11 cellular contexts compared by ENCODE assay signal in genomic region chr6:317452-318144, GRCh38. TPM values are rescaled to one million over a fixed set of nuclear protein-coding genes. Genes with fewer than 3 reads are reported as not detected.
DNase-seq lines count a peak whose midpoint lies in the region; ATAC-seq, FAIRE-seq and TF ChIP-seq lines count a peak whose summit lies in the region.
"Had no signal": no experiment of that assay in that cellular context is flagged by ENCODE, and none has a peak within 500 bp of the region (broad histone marks: within the 10 kb centered on the region; RNA-seq: fewer than 3 reads in every experiment).

No MANE protein-coding gene starts in this region.

- intact Hi-C loops in GM12878 (cut with micrococcal nuclease; ENCODE audit: unreplicated experiment) (loop anchor here (1.0 kb wide), 4 partner anchors 14 to 90 kb away; partner anchors contain the start of gene DUSP22), gastrocnemius medialis (cut with DNase I; ENCODE audit: low total_unique reads) (no loop called here)

- H3K4me2 ChIP-seq in GM12878 (ENCODE audit: control insufficient read depth, insufficient read depth): peak overlapping the region; percentile 84

- H3K27ac Mint-ChIP-seq in CD4-positive, CD25-positive, alpha-beta regulatory T cell: peak overlapping the region in 2 of 3 donors; percentile 21 to 24
- H3K27ac Mint-ChIP-seq: activated T-cell treated with anti-CD3 and anti-CD28 coated beads, Interleukin-2, amount 50 U/mL, for 72 hours had no signal

- peak; percentile 98 to 99 for TF ChIP-seq EP300 in GM12878 (IDR thresholded peaks at IDR 0.05; ENCODE audit: borderline replicate concordance in 1 of 2, control insufficient read depth in 1 of 2, low read depth in 2 of 2, low read length in 2 of 2)

- no peak for FAIRE-seq in GM12878 (lab: Jason Lieb, UNC)
- FAIRE-seq: pancreas had no signal

- TF ChIP-seq CTCF in GM12878 (IDR thresholded peaks at IDR 0.05 in 2 of 3, conservative IDR thresholded peaks at IDR 0.05 in 1 of 3; ENCODE audit: control insufficient read depth in 2 of 3, extremely low read depth in 1 of 3, insufficient read depth in 1 of 3, low read depth in 3 of 3, low read length in 3 of 3): no peak
- no peak for TF ChIP-seq CTCF in gastrocnemius medialis (IDR thresholded peaks at IDR 0.05 in 4 of 5, conservative IDR thresholded peaks at IDR 0.05 in 1 of 5)

- H3K9ac ChIP-seq in GM12878 (ENCODE audit: control insufficient read depth, insufficient read depth, low read length): peak overlapping the region; percentile 73

- SMC1A ChIA-PET in GM12878 (lab: Charles Lee; ENCODE audit: uncharacterized antibody, unreplicated experiment): interaction anchor here (0.6 to 14.6 kb wide), 31 partner anchors 10 to 200 kb away, joined by 3 to 707 read pairs (median 5); partner anchors contain the start of genes DUSP22 and IRF4

- peaks cover 17 to 41% (median 37%) of the 10 kb centered on the region in 4 donors for H3K4me1 Mint-ChIP-seq in CD4-positive, CD25-positive, alpha-beta regulatory T cell

- RAD21 ChIA-PET in GM12878 (lab: Charles Lee; ENCODE audit: unreplicated experiment): interaction anchor here (0.7 to 13.0 kb wide), 25 partner anchors 10 to 167 kb away, joined by 3 to 256 read pairs (median 11); partner anchors contain the start of genes DUSP22 and IRF4

- H2AFZ ChIP-seq in GM12878 (ENCODE audit: control insufficient read depth, low read depth, low read length): no peak overlapping the region

- H3K27ac ChIP-seq in CD4-positive, CD25-positive, alpha-beta regulatory T cell (ENCODE audit: insufficient read depth, low read length, poor library complexity, severe bottlenecking): no peak overlapping the region
- peak overlapping the region; percentile 92 for H3K27ac ChIP-seq in GM12878 (ENCODE audit: control insufficient read depth, insufficient read depth)
- no peak overlapping the region for H3K27ac ChIP-seq in gastrocnemius medialis
- H3K27ac ChIP-seq: pancreas had no signal

- H3K9me3 Mint-ChIP-seq in CD4-positive, CD25-positive, alpha-beta regulatory T cell: peaks cover 0 to 4% (median 0%) of the 10 kb centered on the region in 7 donors

- peak overlapping the region in 1 of 4 donors; percentile 20 for H3K4me3 Mint-ChIP-seq in CD4-positive, CD25-positive, alpha-beta regulatory T cell
- H3K4me3 Mint-ChIP-seq: activated T-cell treated with anti-CD3 and anti-CD28 coated beads, Interleukin-2, amount 50 U/mL, for 72 hours had no signal

- POLR2A ChIA-PET in GM12878 (lab: Charles Lee): interaction anchor here (0.8 to 13.8 kb wide), 23 partner anchors 10 to 126 kb away, joined by 3 to 227 read pairs (median 4); partner anchors contain the start of gene DUSP22

- TF ChIP-seq POLR2A in GM12878 (IDR thresholded peaks at IDR 0.05; ENCODE audit: low read depth, low read length): no peak
- no peak for TF ChIP-seq POLR2A in gastrocnemius medialis (IDR thresholded peaks at IDR 0.05)

- H3K4me1 ChIP-seq in CD4-positive, CD25-positive, alpha-beta regulatory T cell (ENCODE audit: control insufficient read depth, insufficient read depth, low read length, poor library complexity, severe bottlenecking): peaks cover 24% of the 10 kb centered on the region
- peaks cover 97% of the 10 kb centered on the region for H3K4me1 ChIP-seq in GM12878 (ENCODE audit: control insufficient read depth, insufficient read depth, low read length)
- no peaks in the 10 kb centered on the region for H3K4me1 ChIP-seq in gastrocnemius medialis

- in situ Hi-C loops in GM12878 (cut with MboI) (no loop called here), gastrocnemius medialis (cut with MboI; ENCODE audit: low sequenced_read_pairs in 4 of 4) (no loop called here)

- H4K20me1 ChIP-seq in GM12878 (ENCODE audit: control insufficient read depth, insufficient read depth): no peaks in the 10 kb centered on the region

- H3K79me2 ChIP-seq in GM12878 (ENCODE audit: control insufficient read depth, insufficient read depth, low read length): peaks cover 83% of the 10 kb centered on the region

- no TSS peak for BruUV-seq in GM12878 (replicated peaks; lab: Mats Ljungman, UMichigan)

- no peak overlapping the region for H3K4me3 ChIP-seq in CD4-positive, CD25-positive, alpha-beta regulatory T cell (ENCODE audit: low read depth, low read length)
- H3K4me3 ChIP-seq in GM12878 (no peak overlapping the region), gastrocnemius medialis (no peak overlapping the region)
- H3K4me3 ChIP-seq: pancreas had no signal

- H3K36me3 ChIP-seq in CD4-positive, CD25-positive, alpha-beta regulatory T cell (ENCODE audit: control insufficient read depth, insufficient read depth, low read length): no peaks in the 10 kb centered on the region
- peaks cover 12 to 13% of the 10 kb centered on the region in 2 experiments for H3K36me3 ChIP-seq in GM12878 (ENCODE audit: control insufficient read depth in 2 of 2, insufficient read depth in 2 of 2, low read length in 1 of 2)
- no peaks in the 10 kb centered on the region for H3K36me3 ChIP-seq in gastrocnemius medialis
- H3K36me3 ChIP-seq: pancreas had no signal

- no peak for ATAC-seq in CD4-positive, CD25-positive, alpha-beta regulatory T cell (ENCODE audit: low read depth in 2 of 2)
- peak; percentile 33 for ATAC-seq in GM19025 (IDR thresholded peaks at IDR 0.05; ENCODE audit: low read depth, unreplicated experiment)
- ATAC-seq in HG02870 (IDR thresholded peaks at IDR 0.05; ENCODE audit: unreplicated experiment): peak; percentile 33
- ATAC-seq in GM12878: peak; percentile 65
- no peak for ATAC-seq in HG02973 (IDR thresholded peaks at IDR 0.05; ENCODE audit: unreplicated experiment)
- ATAC-seq in gastrocnemius medialis: no peak
- ATAC-seq: activated T-cell treated with anti-CD3 and anti-CD28 coated beads, Interleukin-2, amount 50 U/mL, for 72 hours; pancreas had no signal

- CTCF ChIA-PET in GM12878 (lab: Yijun Ruan, JAX): interaction anchor here (0.7 to 8.6 kb wide), 18 partner anchors 7 to 128 kb away, joined by 3 to 94 read pairs (median 6); no protein-coding TSS in a partner anchor

- H3K27me3 Mint-ChIP-seq in CD4-positive, CD25-positive, alpha-beta regulatory T cell: no peaks in the 10 kb centered on the region

- no peaks in the 10 kb centered on the region for H3K9me3 ChIP-seq in CD4-positive, CD25-positive, alpha-beta regulatory T cell (ENCODE audit: control insufficient read depth in 2 of 2, low read length in 2 of 2)
- H3K9me3 ChIP-seq in GM12878 (replicated peaks; ENCODE audit: control insufficient read depth, insufficient read depth, low read length): no peaks in the 10 kb centered on the region
- H3K9me3 ChIP-seq in gastrocnemius medialis: no peaks in the 10 kb centered on the region
- H3K9me3 ChIP-seq: pancreas had no signal

- no peak for TF ChIP-seq RAD21 in GM12878 (IDR thresholded peaks at IDR 0.05; ENCODE audit: insufficient read depth, low read depth, low read length)

- DNase-seq in CD4-positive, CD25-positive, alpha-beta regulatory T cell: no peak
- DNase-seq in GM12878 (ENCODE audit: low read depth, low spot score): peak; percentile 96
- DNase-seq in gastrocnemius medialis: no peak
- no peak for DNase-seq in GM19238 (ENCODE audit: insufficient read length, low spot score)
- no peak for DNase-seq in activated gamma-delta T cell treated with Interleukin-2 at 50 U/mL for 16 hours
- DNase-seq: activated T-cell treated with anti-CD3 and anti-CD28 coated beads, Interleukin-2, amount 50 U/mL, for 72 hours; NCI-H146 had no signal

- no peaks in the 10 kb centered on the region for H3K27me3 ChIP-seq in CD4-positive, CD25-positive, alpha-beta regulatory T cell (ENCODE audit: control insufficient read depth, insufficient read depth, low read length)
- no peaks in the 10 kb centered on the region for H3K27me3 ChIP-seq in GM12878 (replicated peaks in 1 of 2; ENCODE audit: control insufficient read depth in 2 of 2, insufficient read depth in 2 of 2, low read length in 1 of 2)
- no peaks in the 10 kb centered on the region for H3K27me3 ChIP-seq in gastrocnemius medialis
- H3K27me3 ChIP-seq: pancreas had no signal

- peaks cover 6% of the 10 kb centered on the region for H3K36me3 Mint-ChIP-seq in CD4-positive, CD25-positive, alpha-beta regulatory T cell

- WGBS in GM12878 (ENCODE audit: insufficient coverage, insufficient replicate concordance, low lambda C conversion rate, missing lambda C conversion rate): 24% methylated on average over 18 of the region's 18 CpGs

TF ChIP-seq in GM12878, 131 proteins besides CTCF, POLR2A, EP300 and RAD21 (continues in another document):
- peak; percentile 83 for TF ChIP-seq KLF5 (IDR thresholded peaks at IDR 0.05; ENCODE audit: partially characterized antibody)

RNA-seq across cellular contexts. Expression of gene DUSP22, which starts 25.3 kb away (rescaled TPM):
- 46.6 TPM for total RNA-seq in CD4-positive, CD25-positive, alpha-beta regulatory T cell
- polyA plus RNA-seq in CD4-positive, CD25-positive, alpha-beta regulatory T cell: 10 to 100 TPM; 45.5 to 48.5 (median 47.5) TPM
- 632 and 708 TPM in 2 replicates for total RNA-seq in GM12878 (2013; cell fraction: nucleolus; rRNA removed)
- total RNA-seq in GM12878 (2014; rRNA removed): 113 and 123 TPM in 2 replicates
- total RNA-seq in GM12878 (2014; rRNA removed; fragmentation: Illumina TruSeq; extraction: Trizol): 80.6 and 83.3 TPM in 2 replicates
- total RNA-seq in GM12878 (2021): 125 and 130 TPM in 2 replicates
- 128 TPM for polyA plus RNA-seq in GM12878 (2011; ENCODE audit: low read depth)
- polyA plus RNA-seq in GM12878 (2011; rRNA removed): 78.9 and 80.1 TPM in 2 replicates
- polyA plus RNA-seq in GM12878 (2011; cell fraction: cytosol; rRNA removed): 109 and 115 TPM in 2 replicates
- 359 and 389 TPM in 2 replicates for polyA plus RNA-seq in GM12878 (2011; cell fraction: nucleus; rRNA removed)
- 121 and 164 TPM in 2 replicates for polyA plus RNA-seq in GM12878 (2012)
- 87.9 and 101 TPM in 2 replicates for polyA plus RNA-seq in GM12878 (2014; fragmentation: Illumina TruSeq; extraction: Trizol)
- 10 to 100 TPM; 93.4 to 99.7 TPM for polyA plus RNA-seq in GM12878 (2014; fragmentation: Nextera tagmentation; extraction: Ambion mirVana)
- polyA plus RNA-seq in GM12878 (2014; rRNA removed): 138 and 147 TPM in 2 replicates
- 100 to 1,000 TPM; 150 to 156 TPM for polyA plus RNA-seq in GM12878 (2016; fragmentation: Nextera tagmentation; extraction: Ambion mirVana)
- 84.5 and 84.7 TPM in 2 replicates for polyA minus RNA-seq in GM12878 (2011; rRNA and poly(A)+ RNA removed)
- 15.5 and 16.8 TPM in 2 replicates for polyA minus RNA-seq in GM12878 (2011; cell fraction: cytosol; rRNA and poly(A)+ RNA removed)
- 118 and 156 TPM in 2 replicates for polyA minus RNA-seq in GM12878 (2011; cell fraction: nucleus; rRNA and poly(A)+ RNA removed)
- 10 to 100 TPM; 53.4 to 70.7 (median 61.3) TPM for total RNA-seq in gastrocnemius medialis

Comparison
In these comparisons a context has a peak if more than half of its experiments do, and no peak if none do; other contexts are left out.
1. ATAC-seq: peak in GM19025 (single experiment), HG02870 (single experiment) and GM12878 (single experiment); none in CD4-positive, CD25-positive, alpha-beta regulatory T cell (0 of 2), HG02973 (single experiment) and gastrocnemius medialis (0 of 2).